Comparison of ENCODE assay signal across 1 cellular context in the genomic region with DNA sequence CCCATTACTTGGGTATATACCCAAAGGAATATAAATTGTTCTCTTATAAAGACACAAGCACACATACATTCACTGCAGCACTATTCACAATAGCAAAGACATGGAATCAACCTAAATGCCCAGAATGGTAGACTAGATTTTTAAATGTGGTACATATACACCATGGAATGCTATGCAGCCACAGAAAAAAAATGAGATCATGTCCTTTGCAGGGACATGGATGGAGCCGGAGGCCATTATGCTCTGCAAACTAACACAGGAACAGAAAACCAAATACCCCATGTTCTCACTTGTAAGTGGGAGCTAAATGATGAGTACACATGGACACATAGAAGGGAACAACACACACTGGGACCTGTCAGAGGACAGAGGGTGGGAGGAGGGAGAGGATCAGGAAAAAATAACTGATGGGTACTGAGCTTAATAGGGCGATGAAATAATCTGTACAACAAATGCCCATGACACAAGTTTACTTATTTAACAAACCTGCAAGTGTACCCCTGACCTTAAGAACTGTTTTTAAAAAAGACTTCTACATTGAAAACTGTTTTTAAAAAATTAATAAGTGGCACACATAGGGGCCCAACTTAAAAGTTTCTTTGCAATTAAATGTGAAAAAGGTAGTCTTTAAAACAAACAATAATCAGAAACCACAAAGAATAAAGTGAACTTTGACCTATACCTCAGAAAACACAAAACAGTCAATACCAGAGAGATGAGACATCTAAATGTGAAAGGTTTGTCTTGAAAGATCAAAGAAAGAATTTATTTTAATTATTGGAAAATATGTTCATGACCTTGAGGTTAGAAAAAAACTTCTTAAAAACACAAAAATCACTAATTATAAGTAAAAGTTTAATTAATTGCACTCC.
TF ChIP-seq lines count a peak whose summit lies in the region.

No MANE protein-coding gene starts in this region.

TF ChIP-seq in endothelial cell of umbilical vein, 7 proteins besides CTCF, POLR2A, EP300 and RAD21:
- TF ChIP-seq FOS (IDR thresholded peaks at IDR 0.05; ENCODE audit: borderline replicate concordance, insufficient read depth, low read length) (no peak), GATA2 (IDR thresholded peaks at IDR 0.05; ENCODE audit: insufficient read depth, insufficient read length, low read depth, low read length) (no peak), MYC (IDR thresholded peaks at IDR 0.05; ENCODE audit: low read depth, low read length) (no peak), POLR2AphosphoS5 (IDR thresholded peaks at IDR 0.05; ENCODE audit: insufficient read depth, low read depth, low read length) (no peak), EZH2 (IDR thresholded peaks at IDR 0.05; ENCODE audit: borderline replicate concordance, low read depth, low read length, severe bottlenecking) (no peak), JUN (IDR thresholded peaks at IDR 0.05; ENCODE audit: borderline replicate concordance, insufficient read depth, insufficient read length, low read depth) (no peak)
- TF ChIP-seq, protein P1, sequence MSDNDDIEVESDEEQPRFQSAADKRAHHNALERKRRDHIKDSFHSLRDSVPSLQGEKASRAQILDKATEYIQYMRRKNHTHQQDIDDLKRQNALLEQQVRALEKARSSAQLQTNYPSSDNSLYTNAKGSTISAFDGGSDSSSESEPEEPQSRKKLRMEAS (IDR thresholded peaks at IDR 0.05; ENCODE audit: insufficient read depth, insufficient read length) = no peak
